24 cellular contexts compared by ENCODE assay signal in genomic region chr11:57823859-57824258, GRCh38.
"Had no signal": no experiment of that assay in that cellular context is flagged by ENCODE, and none has a peak within 500 bp of the region (broad histone marks: within the 10 kb centered on the region; RNA-seq: fewer than 3 reads in every experiment).

No MANE protein-coding gene starts in this region.

- H3K4me1 ChIP-seq: neural progenitor cell, psoas muscle, sigmoid colon, tibial artery, uterus had no signal

- H3K9ac ChIP-seq: neural progenitor cell had no signal

- ATAC-seq: mucosa of descending colon; psoas muscle; stimulated activated memory B cell treated with anti-CD40 and anti-IgM and Interleukin-4, amounts not matched to agents 10 μg/mL and 1 μg/mL and 100 μg/mL, for 72 hours; stimulated activated naive CD8-positive, alpha-beta T cell treated with anti-CD3 and anti-CD28 coated beads, Interleukin-15, Interleukin-2, amounts not matched to agents 100 U/mL and 50 U/mL, for 24 hours had no signal

- H3K36me3 ChIP-seq: neural progenitor cell, ovary, tibial artery, uterus had no signal

- DNase-seq: dermis blood vessel endothelial cell; effector memory CD4-positive, alpha-beta T cell; hypothalamus; immature natural killer cell; mucosa of descending colon; naive B cell; nucleus accumbens; ovary; posterior cingulate gyrus; psoas muscle; right cardiac atrium; sigmoid colon; stimulated activated CD4-positive, alpha-beta T cell treated with anti-CD3 and anti-CD28 coated beads, Interleukin-2, amount 100 ng/mL, for 24 hours; stimulated activated CD4-positive, alpha-beta T cell treated with anti-CD3 and anti-CD28 coated beads, Interleukin-4, amount 100 ng/mL, for 4 hours; stimulated activated naive CD8-positive, alpha-beta T cell treated with anti-CD3 and anti-CD28 coated beads, Interleukin-15, Interleukin-2, amounts not matched to agents 100 U/mL and 50 U/mL, for 24 hours; substantia nigra; testis; tibial artery; upper lobe of left lung; uterus had no signal

- H3K4me2 ChIP-seq: neural progenitor cell had no signal

- H3K4me3 ChIP-seq: coronary artery, lung, mucosa of descending colon, neural progenitor cell, ovary, psoas muscle, sigmoid colon, testis, tibial artery, upper lobe of left lung, uterus had no signal

- H3K27ac ChIP-seq: coronary artery, neural progenitor cell, ovary, psoas muscle, sigmoid colon, testis, tibial artery, upper lobe of left lung, uterus had no signal

- H2AFZ ChIP-seq: neural progenitor cell had no signal

- H3K27me3 ChIP-seq: neural progenitor cell, ovary, sigmoid colon, testis, tibial artery, upper lobe of left lung, uterus had no signal

- H3K9me3 ChIP-seq: mucosa of descending colon, ovary, psoas muscle, sigmoid colon, testis, tibial artery, upper lobe of left lung, uterus had no signal
